8 cellular contexts compared by ENCODE assay signal in genomic region chr2:64273524-64274398, GRCh38.
A peak's percentile ranks its signal among the peaks of the same experiment; 100 is the strongest.
DNase-seq lines count a peak whose midpoint lies in the region; ATAC-seq, FAIRE-seq and TF ChIP-seq lines count a peak whose summit lies in the region.

No MANE protein-coding gene starts in this region.

- 0 out of 2 replicates have a peak, but pooled peaks cover 2% of the 10 kb centered on the region for H3K23me2 ChIP-seq in H1 (ENCODE audit: low read depth, low read length)

- TF ChIP-seq EP300 in H1 (IDR thresholded peaks at IDR 0.05; ENCODE audit: borderline replicate concordance in 1 of 2, low read depth in 2 of 2, low read length in 2 of 2), result no peak

- peak overlapping the region; percentile 83 for H2AK5ac ChIP-seq in H1 (ENCODE audit: low read depth, low read length)

- H3K36me3 ChIP-seq in H1 (ENCODE audit: control insufficient read depth in 2 of 4, insufficient read depth in 4 of 4, low read length in 3 of 4) (peaks cover 0 to 3% (median 1%) of the 10 kb centered on the region in 4 experiments; a peak in 3 of 8 replicates), muscle layer of colon (ENCODE audit: insufficient read depth, low read length) (no peaks in the 10 kb centered on the region)

- H4K5ac ChIP-seq in H1 (ENCODE audit: insufficient read length, low read depth, low read length), result peak overlapping the region; percentile 35

- no peak overlapping the region; the same call in 1 of the 2 replicates for H4K8ac ChIP-seq in H1 (ENCODE audit: extremely low read depth, insufficient read depth, low read length)

- FAIRE-seq in H1 (lab: Jason Lieb, UNC), result no peak

- no peak; a peak in 1 of 3 replicates for TF ChIP-seq POLR2A in H1 (IDR thresholded peaks at IDR 0.05; ENCODE audit: control extremely low read depth in 1 of 2, low read depth in 2 of 2, low read length in 2 of 2)

- POLR2A ChIA-PET in H1 (lab: Charles Lee; ENCODE audit: partially characterized antibody), result interaction anchor here (0.7 to 4.1 kb wide), 9 partner anchors 9 to 50 kb away, joined by 3 to 22 read pairs (median 5); no protein-coding TSS in a partner anchor

- 81% methylated on average over 6 of the region's 6 CpGs; no CpG with 5 or more reads in 1 of the 2 experiments for whole genome bisulfite sequencing in H1 (ENCODE audit: extremely low coverage in 1 of 2, insufficient coverage in 1 of 2, insufficient read length in 1 of 2, insufficient replicate concordance in 2 of 2, low coverage in 1 of 2, low lambda C conversion rate in 2 of 2, missing lambda C conversion rate in 1 of 2), 2 experiments

- no peak for TF ChIP-seq RAD21 in H1 (IDR thresholded peaks at IDR 0.05 in 1 of 2, conservative IDR thresholded peaks at IDR 0.05 in 1 of 2; ENCODE audit: low read depth in 2 of 2, low read length in 2 of 2)

- H3K4me3 ChIP-seq in H1 (ENCODE audit: extremely low read depth in 1 of 4, insufficient read depth in 2 of 4, low read depth in 3 of 4, low read length in 4 of 4), result no peak overlapping the region; a peak in 1 of 8 replicates
- no peak overlapping the region for H3K4me3 ChIP-seq in muscle layer of colon (ENCODE audit: low read depth in 1 of 2, low read length in 2 of 2)

- no peak for ATAC-seq in GM18870 (IDR thresholded peaks at IDR 0.05; ENCODE audit: unreplicated experiment)
- no peak for ATAC-seq in HG03442 (IDR thresholded peaks at IDR 0.05; ENCODE audit: unreplicated experiment)

- H3K79me1 ChIP-seq in H1 (ENCODE audit: low read depth, low read length), result no peaks in the 10 kb centered on the region; the same call in 1 of the 2 replicates

- peak overlapping the region; percentile 58 for H3K4ac ChIP-seq in H1 (replicated peaks; ENCODE audit: insufficient read length, low read depth, low read length)

- H3K4me2 ChIP-seq in H1 (ENCODE audit: insufficient read depth in 1 of 2, low read depth in 2 of 2, low read length in 2 of 2), result peak overlapping the region in 1 of 2 experiments; percentile 40; a peak in 3 of 4 replicates

- H2AFZ ChIP-seq in H1 (ENCODE audit: low read length), result no peak overlapping the region

- CTCF ChIA-PET in H1 (lab: Charles Lee; ENCODE audit: partially characterized antibody), result interaction anchor here (1.5 kb wide), 2 partner anchors 39 to 44 kb away, joined by 3 to 5 read pairs; no protein-coding TSS in a partner anchor

- peaks cover 0 to 18% of the 10 kb centered on the region in 2 experiments; a peak in 2 of 4 replicates for H3K79me2 ChIP-seq in H1 (ENCODE audit: control insufficient read depth in 1 of 2, insufficient read depth in 2 of 2, low read length in 2 of 2)

- H3K4me1 ChIP-seq in H1 (replicated peaks in 1 of 4; ENCODE audit: control insufficient read depth in 3 of 4, insufficient read depth in 4 of 4, low read length in 3 of 4) (peaks cover 19 to 38% (median 35%) of the 10 kb centered on the region in 4 experiments), muscle layer of colon (ENCODE audit: insufficient read depth, low read length) (peaks cover 23% of the 10 kb centered on the region)

- no peak overlapping the region for H3K14ac ChIP-seq in H1 (ENCODE audit: insufficient read length)

- no peak overlapping the region; the same call in 1 of the 2 replicates for H3K27ac ChIP-seq in H1 (ENCODE audit: low read depth, low read length)
- peak overlapping the region; percentile 60 for H3K27ac ChIP-seq in muscle layer of colon (ENCODE audit: low read depth, low read length)

- peak overlapping the region; percentile 28 for H2BK120ac ChIP-seq in H1 (replicated peaks; ENCODE audit: low read depth, low read length)

- peak overlapping the region; percentile 79; the same call in 1 of the 2 replicates for H2BK5ac ChIP-seq in H1 (ENCODE audit: low read depth, low read length)

- peak overlapping the region; percentile 91; the same call in 1 of the 2 replicates for H2BK12ac ChIP-seq in H1 (ENCODE audit: low read depth, low read length)

- DNase-seq in DMS79 (lab: John Stamatoyannopoulos, UW) (peak; percentile 61), OCI-M1 (lab: John Stamatoyannopoulos, UW) (peak; percentile 50), H1 (ENCODE audit: low read depth in 1 of 2, low spot score in 2 of 2) (no peak), HuH-7 (ENCODE audit: low spot score) (no peak), NCI-H526 (lab: John Stamatoyannopoulos, UW) (no peak)

- H3K27me3 ChIP-seq in H1 (replicated peaks in 1 of 4; ENCODE audit: control insufficient read depth in 3 of 4, extremely low read depth in 1 of 4, insufficient read depth in 3 of 4, low read length in 3 of 4) (no peaks in the 10 kb centered on the region), muscle layer of colon (ENCODE audit: control insufficient read depth in 1 of 2, insufficient read depth in 2 of 2, low read length in 2 of 2) (no peaks in the 10 kb centered on the region)

- H3K9ac ChIP-seq in H1 (replicated peaks in 1 of 4; ENCODE audit: extremely low read depth in 1 of 4, low read depth in 3 of 4, low read length in 3 of 4), result no peak overlapping the region
- H3K9ac ChIP-seq in muscle layer of colon (ENCODE audit: low read length), result no peak overlapping the region

- peak overlapping the region; percentile 61 for H4K91ac ChIP-seq in H1 (replicated peaks; ENCODE audit: insufficient read length, low read length)

- TF ChIP-seq CTCF in H1 (IDR thresholded peaks at IDR 0.05; ENCODE audit: control extremely low read depth in 1 of 3, insufficient read depth in 1 of 3, low read depth in 1 of 3, low read length in 3 of 3), result no peak

- H3K56ac ChIP-seq in H1 (replicated peaks; ENCODE audit: insufficient read length, low read depth, low read length), result no peak overlapping the region

- peak overlapping the region; percentile 57 for H3K18ac ChIP-seq in H1 (ENCODE audit: extremely low read depth, low read length)

- H2BK20ac ChIP-seq in H1 (ENCODE audit: low read length), result peak overlapping the region; percentile 89

- H3K23ac ChIP-seq in H1 (ENCODE audit: insufficient read length), result no peak overlapping the region

- H2BK15ac ChIP-seq in H1 (ENCODE audit: low read length), result peak overlapping the region; percentile 36; the same call in 1 of the 2 replicates

- H4K20me1 ChIP-seq in H1 (replicated peaks in 1 of 2; ENCODE audit: control insufficient read depth in 1 of 2, insufficient read depth in 2 of 2, low read length in 2 of 2), result no peaks in the 10 kb centered on the region

- no peaks in the 10 kb centered on the region for H3K9me3 ChIP-seq in H1 (ENCODE audit: insufficient read depth in 2 of 2, low read depth in 1 of 2, low read length in 1 of 2)
- no peaks in the 10 kb centered on the region for H3K9me3 ChIP-seq in muscle layer of colon (ENCODE audit: low read length)

TF ChIP-seq in H1, 55 proteins besides CTCF, POLR2A, EP300 and RAD21:
- peak; percentile 94 for TF ChIP-seq CEBPB (IDR thresholded peaks at IDR 0.05; ENCODE audit: low read depth, low read length)
- peak; percentile 16 for TF ChIP-seq TAF7 (optimal IDR thresholded peaks at IDR 0.05; ENCODE audit: borderline replicate concordance, low read depth, low read length)
- peak; percentile 30; the same call in 1 of the 2 replicates for TF ChIP-seq POLR2AphosphoS5 (IDR thresholded peaks at IDR 0.05; ENCODE audit: low read depth, low read length)
- no peak for TF ChIP-seq MAFK (IDR thresholded peaks at IDR 0.05; ENCODE audit: low read depth, low read length)

Comparison
In these comparisons a context has a peak if more than half of its experiments do, and no peak if none do; other contexts are left out.
1. DNase-seq: peak in DMS79 (single experiment) and OCI-M1 (single experiment); none in H1 (0 of 2), HuH-7 (single experiment) and NCI-H526 (0 of 2).